ENCODE assay signal across 20 cellular contexts in genomic region chr1:163188947-163189346, GRCh38. TPM values are rescaled to one million over a fixed set of nuclear protein-coding genes. Genes with fewer than 3 reads are reported as not detected.
DNase-seq lines count a peak whose midpoint lies in the region; ATAC-seq and TF ChIP-seq lines count a peak whose summit lies in the region.
"Had no signal": no experiment of that assay in that cellular context is flagged by ENCODE, and none has a peak within 500 bp of the region (broad histone marks: within the 10 kb centered on the region; RNA-seq: fewer than 3 reads in every experiment).

No MANE protein-coding gene starts in this region.

- CTCF ChIA-PET in naive thymus-derived CD4-positive, alpha-beta T cell (lab: Charles Lee), result no interaction called here

- peaks cover 0 to 9% (median 0%) of the 10 kb centered on the region in 5 donors for H3K36me3 Mint-ChIP-seq in naive thymus-derived CD4-positive, alpha-beta T cell
- H3K36me3 Mint-ChIP-seq: CD4-positive, CD25-positive, alpha-beta regulatory T cell had no signal

- peaks cover 0 to 5% (median 0%) of the 10 kb centered on the region in 3 donors for H3K36me3 ChIP-seq in tibial artery
- H3K36me3 ChIP-seq in uterus, result no peaks in the 10 kb centered on the region
- no peaks in the 10 kb centered on the region for H3K36me3 ChIP-seq in naive thymus-derived CD4-positive, alpha-beta T cell (ENCODE audit: control insufficient read depth in 2 of 3, insufficient read depth in 3 of 3, low read length in 3 of 3)

- H3K27ac ChIP-seq in tibial artery (peak overlapping the region; percentile 48 to 62), uterus (no peak overlapping the region)
- no peak overlapping the region for H3K27ac ChIP-seq in naive thymus-derived CD4-positive, alpha-beta T cell (ENCODE audit: low read depth, low read length)
- H3K27ac ChIP-seq: HL-60 had no signal

- H3K9me3 Mint-ChIP-seq in naive thymus-derived CD4-positive, alpha-beta T cell, result no peaks in the 10 kb centered on the region
- H3K9me3 Mint-ChIP-seq: CD4-positive, CD25-positive, alpha-beta regulatory T cell; HFFc6 had no signal

- intact Hi-C loops in tibial artery (cut with DNase I; ENCODE audit: low total_unique reads), result no loop called here
- intact Hi-C loops in uterus (cut with DNase I; ENCODE audit: low total_unique reads), result no loop called here
- intact Hi-C loops in naive thymus-derived CD4-positive, alpha-beta T cell (cut with micrococcal nuclease), result no loop called here

- DNase-seq in NCI-H82 (lab: John Stamatoyannopoulos, UW) (peak; percentile 60), NCI-H82 treated with DMSO at 0.1 percent for 48 hours (lab: John Stamatoyannopoulos, UW; ENCODE audit: unreplicated experiment) (no peak), NCI-H2171 (lab: John Stamatoyannopoulos, UW) (peak; percentile 17), SK-N-DZ (ENCODE audit: low spot score) (peak; percentile 69), tibial artery (no peak), uterus (no peak)
- DNase-seq in naive thymus-derived CD4-positive, alpha-beta T cell, result no peak
- DNase-seq: C1 segment of cervical spinal cord; CD4-positive, CD25-positive, alpha-beta regulatory T cell; CD8-positive, alpha-beta memory T cell; COR-L47; DMS153; DMS79; GDM1; GOT3; H7; HFFc6 had no signal

- peaks cover 0 to 93% (median 18%) of the 10 kb centered on the region in 4 donors for H3K4me1 ChIP-seq in tibial artery
- H3K4me1 ChIP-seq in uterus, result no peaks in the 10 kb centered on the region
- no peaks in the 10 kb centered on the region for H3K4me1 ChIP-seq in naive thymus-derived CD4-positive, alpha-beta T cell (ENCODE audit: control insufficient read depth in 2 of 2, insufficient read depth in 2 of 2, low read length in 2 of 2)

- no peaks in the 10 kb centered on the region for H3K4me1 Mint-ChIP-seq in naive thymus-derived CD4-positive, alpha-beta T cell
- H3K4me1 Mint-ChIP-seq: B cell; CD4-positive, CD25-positive, alpha-beta regulatory T cell; CD8-positive, alpha-beta memory T cell had no signal

- no peak for TF ChIP-seq CTCF in tibial artery (IDR thresholded peaks at IDR 0.05)
- no peak for TF ChIP-seq CTCF in uterus (IDR thresholded peaks at IDR 0.05)

- no peaks in the 10 kb centered on the region for H3K27me3 ChIP-seq in tibial artery
- H3K27me3 ChIP-seq in uterus, result no peaks in the 10 kb centered on the region
- no peaks in the 10 kb centered on the region for H3K27me3 ChIP-seq in naive thymus-derived CD4-positive, alpha-beta T cell (ENCODE audit: control insufficient read depth in 2 of 2, insufficient read depth in 2 of 2, low read length in 2 of 2)

- no peak overlapping the region for H3K4me3 Mint-ChIP-seq in naive thymus-derived CD4-positive, alpha-beta T cell
- H3K4me3 Mint-ChIP-seq: B cell; CD4-positive, CD25-positive, alpha-beta regulatory T cell; CD8-positive, alpha-beta memory T cell; HFFc6 had no signal

- no peak for TF ChIP-seq POLR2A in uterus (IDR thresholded peaks at IDR 0.05)

- no peak for ATAC-seq in naive thymus-derived CD4-positive, alpha-beta T cell
- ATAC-seq: HCT116 had no signal

- H3K9me3 ChIP-seq in tibial artery (no peaks in the 10 kb centered on the region), uterus (no peaks in the 10 kb centered on the region)
- H3K9me3 ChIP-seq in naive thymus-derived CD4-positive, alpha-beta T cell (ENCODE audit: control insufficient read depth in 2 of 3, low read length in 3 of 3), result no peaks in the 10 kb centered on the region

- H3K27me3 Mint-ChIP-seq in naive thymus-derived CD4-positive, alpha-beta T cell, result peaks cover under 1 to 24% (median 3%) of the 10 kb centered on the region in 5 donors

- no peak overlapping the region for H3K27ac Mint-ChIP-seq in naive thymus-derived CD4-positive, alpha-beta T cell
- H3K27ac Mint-ChIP-seq: B cell; CD4-positive, CD25-positive, alpha-beta regulatory T cell; CD8-positive, alpha-beta memory T cell; HFFc6 had no signal

- H3K4me3 ChIP-seq in tibial artery (no peak overlapping the region), uterus (no peak overlapping the region)
- H3K4me3 ChIP-seq in naive thymus-derived CD4-positive, alpha-beta T cell (ENCODE audit: low read length), result no peak overlapping the region

- POLR2A ChIA-PET in naive thymus-derived CD4-positive, alpha-beta T cell (lab: Charles Lee), result no interaction called here

RNA-seq across cellular contexts. Expression of gene RGS5, which starts 13.8 kb away (rescaled TPM):
- 208 and 413 TPM in 2 replicates for polyA plus RNA-seq in SK-N-DZ (2014; cell fraction: cytosol; rRNA removed)
- polyA plus RNA-seq in SK-N-DZ (2014; cell fraction: nucleus; rRNA removed), result 24.4 and 42.8 TPM in 2 replicates
- 100 to 1,000 TPM in 2 of 4 donors, 10 to 100 TPM in 2; 37.1 to 197 (median 120) TPM for total RNA-seq in uterus
- 1 to 10 TPM; 2.9 to 7.6 (median 4.0) TPM for total RNA-seq in naive thymus-derived CD4-positive, alpha-beta T cell
- 1 to 10 TPM in 1 of 2 donors, under 1 TPM in 1; 0.50 to 6.1 TPM for polyA plus RNA-seq in naive thymus-derived CD4-positive, alpha-beta T cell

Comparison
In these comparisons a context has a peak if more than half of its experiments do, and no peak if none do; other contexts are left out.
1. DNase-seq: peak in NCI-H82 (single experiment), NCI-H2171 (single experiment) and SK-N-DZ (single experiment); none in NCI-H82 treated with DMSO at 0.1 percent for 48 hours (single experiment), tibial artery (0 of 2), uterus (0 of 2) and naive thymus-derived CD4-positive, alpha-beta T cell (0 of 9).
2. H3K27ac ChIP-seq: peak in tibial artery (2 of 2); none in uterus (0 of 2) and naive thymus-derived CD4-positive, alpha-beta T cell (single experiment).
3. RNA of gene RGS5, which starts 13.8 kb away (total RNA-seq): 37.1 to 197 TPM in uterus; 2.9 to 7.6 TPM in naive thymus-derived CD4-positive, alpha-beta T cell; every median in the first group is over 4 times any median in the second.